Comparison of ENCODE assay signal across 2 cellular contexts in the genomic region with DNA sequence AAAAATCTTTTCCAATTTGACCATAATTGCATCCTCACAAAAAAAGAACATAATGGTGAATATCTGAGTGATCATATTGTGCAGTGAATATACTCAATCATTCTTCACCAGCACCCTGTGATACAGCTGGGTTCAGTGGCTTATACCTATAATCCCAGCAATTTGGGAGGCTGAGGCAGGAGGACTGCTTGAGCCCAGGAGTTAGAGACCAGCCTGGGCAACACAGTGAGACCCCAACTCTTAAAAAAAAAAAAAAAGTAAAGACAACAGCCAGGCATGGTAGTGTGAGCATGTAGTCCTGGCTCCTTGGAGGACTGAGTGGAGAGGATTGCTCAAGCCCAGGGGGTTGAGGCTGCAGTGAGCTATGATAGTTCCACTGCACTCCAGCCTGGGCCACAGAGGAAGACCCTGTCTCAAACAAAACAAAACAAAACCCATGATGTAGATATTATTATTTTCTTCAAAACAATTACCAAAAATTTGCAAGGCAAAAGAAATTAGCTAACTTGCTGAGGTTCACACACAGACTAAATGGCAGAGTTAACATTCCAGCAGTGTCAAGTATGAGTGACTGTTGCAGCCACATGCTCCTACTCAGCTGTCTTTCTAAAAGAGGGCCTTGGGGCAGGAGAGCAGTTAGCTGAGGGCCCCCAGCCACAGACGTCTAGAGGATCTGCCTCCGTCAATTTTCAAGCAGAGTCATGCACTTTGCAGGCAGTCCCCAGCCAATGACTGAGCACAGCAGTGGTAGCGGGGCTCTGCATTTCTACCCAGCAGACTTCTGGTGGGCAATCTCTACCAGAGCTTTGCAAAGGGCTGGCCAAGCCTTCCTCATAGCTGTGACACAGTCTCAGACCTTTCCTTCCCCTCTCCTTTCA.
A peak's percentile ranks its signal among the peaks of the same experiment; 100 is the strongest.
TF ChIP-seq lines count a peak whose summit lies in the region.

No MANE protein-coding gene starts in this region.

TF ChIP-seq in A549, 52 proteins besides CTCF, POLR2A, EP300 and RAD21:
- TF ChIP-seq PHF8 (IDR thresholded peaks at IDR 0.05; ENCODE audit: borderline replicate concordance, low read depth) (no peak), ESRRA (IDR thresholded peaks at IDR 0.05; ENCODE audit: borderline replicate concordance, low read length) (no peak), MAZ (IDR thresholded peaks at IDR 0.05; ENCODE audit: borderline replicate concordance, low read depth, low read length) (no peak)

TF ChIP-seq in GM12878, 131 proteins besides CTCF, POLR2A, EP300 and RAD21:
- TF ChIP-seq, protein P1, sequence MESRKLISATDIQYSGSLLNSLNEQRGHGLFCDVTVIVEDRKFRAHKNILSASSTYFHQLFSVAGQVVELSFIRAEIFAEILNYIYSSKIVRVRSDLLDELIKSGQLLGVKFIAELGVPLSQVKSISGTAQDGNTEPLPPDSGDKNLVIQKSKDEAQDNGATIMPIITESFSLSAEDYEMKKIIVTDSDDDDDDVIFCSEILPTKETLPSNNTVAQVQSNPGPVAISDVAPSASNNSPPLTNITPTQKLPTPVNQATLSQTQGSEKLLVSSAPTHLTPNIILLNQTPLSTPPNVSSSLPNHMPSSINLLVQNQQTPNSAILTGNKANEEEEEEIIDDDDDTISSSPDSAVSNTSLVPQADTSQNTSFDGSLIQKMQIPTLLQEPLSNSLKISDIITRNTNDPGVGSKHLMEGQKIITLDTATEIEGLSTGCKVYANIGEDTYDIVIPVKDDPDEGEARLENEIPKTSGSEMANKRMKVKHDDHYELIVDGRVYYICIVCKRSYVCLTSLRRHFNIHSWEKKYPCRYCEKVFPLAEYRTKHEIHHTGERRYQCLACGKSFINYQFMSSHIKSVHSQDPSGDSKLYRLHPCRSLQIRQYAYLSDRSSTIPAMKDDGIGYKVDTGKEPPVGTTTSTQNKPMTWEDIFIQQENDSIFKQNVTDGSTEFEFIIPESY (IDR thresholded peaks at IDR 0.05), result no peak
- TF ChIP-seq FOXM1 (IDR thresholded peaks at IDR 0.05; ENCODE audit: low read depth, low read length) (no peak), WRNIP1 (IDR thresholded peaks at IDR 0.05; ENCODE audit: borderline replicate concordance, low read depth, low read length) (no peak), RELA (IDR thresholded peaks at IDR 0.05; ENCODE audit: borderline replicate concordance, partially characterized antibody) (no peak), GATAD2B (conservative IDR thresholded peaks at IDR 0.05; ENCODE audit: low read depth) (no peak), BACH1 (IDR thresholded peaks at IDR 0.05; ENCODE audit: borderline replicate concordance) (0 out of 2 replicates have a peak, but pooled peaks have one; percentile 28), DPF2 (IDR thresholded peaks at IDR 0.05) (no peak)
